16 cellular contexts compared by ENCODE assay signal in the genomic region with DNA sequence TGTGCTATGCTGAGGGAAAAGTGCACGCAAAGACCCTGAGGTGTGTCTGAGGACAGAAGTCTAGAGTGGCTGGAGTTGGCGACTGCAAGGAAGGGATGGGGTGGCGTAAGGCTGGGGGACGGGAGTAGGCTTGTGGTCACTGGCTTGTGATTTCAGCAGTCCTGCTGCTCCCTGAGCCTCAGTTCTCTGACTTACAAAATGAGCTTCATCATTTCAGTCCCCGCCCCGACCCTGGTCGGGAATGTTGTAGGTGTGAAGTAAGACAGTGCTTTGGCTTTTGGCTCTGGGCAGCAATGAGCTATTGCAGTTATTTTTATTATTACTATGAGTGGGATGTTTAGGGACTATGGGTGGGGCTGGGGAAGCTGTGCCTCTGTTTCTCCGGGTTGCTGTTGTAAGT. TPM values are rescaled to one million over a fixed set of nuclear protein-coding genes. Genes with fewer than 3 reads are reported as not detected.
DNase-seq lines count a peak whose midpoint lies in the region; ATAC-seq and TF ChIP-seq lines count a peak whose summit lies in the region.
"Had no signal": no experiment of that assay in that cellular context is flagged by ENCODE, and none has a peak within 500 bp of the region (broad histone marks: within the 10 kb centered on the region; RNA-seq: fewer than 3 reads in every experiment).

No MANE protein-coding gene starts in this region.

- ATAC-seq in activated CD8-positive, alpha-beta T cell treated with anti-CD3 and anti-CD28 coated beads, Interleukin-2, amount 10 ng/mL, durations not matched to agents 7 days and 5 days = no peak
- ATAC-seq: T-helper 17 cell had no signal

- H3K4me1 ChIP-seq in esophagus squamous epithelium = peaks cover 9 to 87% (median 37%) of the 10 kb centered on the region in 3 donors
- H3K4me1 ChIP-seq in tibial nerve = peaks cover 0 to 74% (median 59%) of the 10 kb centered on the region in 4 donors

- no peaks in the 10 kb centered on the region for H3K9me3 Mint-ChIP-seq in activated CD4-positive, alpha-beta T cell treated with anti-CD3 and anti-CD28 coated beads, Interleukin-2, amount 10 ng/mL, durations not matched to agents 7 days and 5 days
- H3K9me3 Mint-ChIP-seq in neural crest cell = no peaks in the 10 kb centered on the region
- no peaks in the 10 kb centered on the region for H3K9me3 Mint-ChIP-seq in activated CD8-positive, alpha-beta T cell treated with anti-CD3 and anti-CD28 coated beads, Interleukin-2, amount 10 ng/mL, durations not matched to agents 7 days and 5 days (ENCODE audit: insufficient read depth)
- H3K9me3 Mint-ChIP-seq: activated T-helper 1 cell treated with anti-CD3 and anti-CD28 coated beads, Interleukin-12 subunit alpha, Interleukin-12 subunit beta, Interleukin-2, Interleukin-4 antibody, amounts not matched to agents 30 ng/mL and 10 ng/mL and 1 ng/mL, durations not matched to agents 14 hours and 24 hours and 36 hours had no signal

- 49 to 65% methylated on average over 7 of the region's 8 CpGs for WGBS in esophagus squamous epithelium, 2 donors
- WGBS in tibial nerve, 2 donors = 32 to 33% methylated on average over 8 of the region's 8 CpGs

- H3K27me3 Mint-ChIP-seq in activated CD4-positive, alpha-beta T cell treated with anti-CD3 and anti-CD28 coated beads, Interleukin-2, amount 10 ng/mL, durations not matched to agents 7 days and 5 days = peaks cover 27% of the 10 kb centered on the region
- no peaks in the 10 kb centered on the region for H3K27me3 Mint-ChIP-seq in neural crest cell (ENCODE audit: low read depth)
- H3K27me3 Mint-ChIP-seq in activated CD8-positive, alpha-beta T cell treated with anti-CD3 and anti-CD28 coated beads, Interleukin-2, amount 10 ng/mL, durations not matched to agents 7 days and 5 days (ENCODE audit: low read depth) = peaks cover 11% of the 10 kb centered on the region

- no peak for DNase-seq in activated CD4-positive, alpha-beta T cell treated with anti-CD3 and anti-CD28 coated beads, Interleukin-2, amount 10 ng/mL, durations not matched to agents 7 days and 5 days
- DNase-seq in activated CD4-positive, alpha-beta T cell treated with anti-CD3 and anti-CD28 coated beads for 4 hours = no peak
- DNase-seq in esophagus squamous epithelium (lab: John Stamatoyannopoulos, UW) = no peak
- DNase-seq in neural crest cell (ENCODE audit: low read depth, low spot score) = no peak
- peak in 1 of 2 donors; percentile 17 for DNase-seq in tibial nerve (ENCODE audit: low spot score in 2 of 2)
- no peak for DNase-seq in kidney glomerular epithelial cell (lab: John Stamatoyannopoulos, UW)
- no peak for DNase-seq in NCI-H2081 treated with DMSO at 0.1 percent for 48 hours (lab: John Stamatoyannopoulos, UW)
- DNase-seq in activated CD8-positive, alpha-beta T cell treated with anti-CD3 and anti-CD28 coated beads, Interleukin-2, amount 10 ng/mL, durations not matched to agents 7 days and 5 days = no peak
- DNase-seq: activated CD4-positive, alpha-beta T cell treated with anti-CD3 and anti-CD28 coated beads, Interleukin-2, amount 50 U/mL, for 1 hour; aorta; Caco-2; PC-9; T-helper 17 cell had no signal

- TF ChIP-seq CTCF in esophagus squamous epithelium (IDR thresholded peaks at IDR 0.05) (no peak), neural crest cell (conservative IDR thresholded peaks at IDR 0.05) (no peak), tibial nerve (IDR thresholded peaks at IDR 0.05) (no peak)

- TF ChIP-seq POLR2A in esophagus squamous epithelium (IDR thresholded peaks at IDR 0.05) (no peak), tibial nerve (IDR thresholded peaks at IDR 0.05) (no peak)

- no peaks in the 10 kb centered on the region for H3K9me3 ChIP-seq in esophagus squamous epithelium
- no peaks in the 10 kb centered on the region for H3K9me3 ChIP-seq in tibial nerve
- H3K9me3 ChIP-seq: Caco-2 had no signal

- H3K4me3 Mint-ChIP-seq in activated CD4-positive, alpha-beta T cell treated with anti-CD3 and anti-CD28 coated beads, Interleukin-2, amount 10 ng/mL, durations not matched to agents 7 days and 5 days = no peak overlapping the region
- peak overlapping the region; percentile 77 for H3K4me3 Mint-ChIP-seq in neural crest cell
- H3K4me3 Mint-ChIP-seq in activated CD8-positive, alpha-beta T cell treated with anti-CD3 and anti-CD28 coated beads, Interleukin-2, amount 10 ng/mL, durations not matched to agents 7 days and 5 days = no peak overlapping the region
- H3K4me3 Mint-ChIP-seq: activated T-helper 1 cell treated with anti-CD3 and anti-CD28 coated beads, Interleukin-12 subunit alpha, Interleukin-12 subunit beta, Interleukin-2, Interleukin-4 antibody, amounts not matched to agents 30 ng/mL and 10 ng/mL and 1 ng/mL, durations not matched to agents 14 hours and 24 hours and 36 hours; T-helper 17 cell had no signal

- intact Hi-C loops in esophagus squamous epithelium (cut with DNase I) = no loop called here

- H3K27me3 ChIP-seq in esophagus squamous epithelium (peaks cover 0 to 12% (median 0%) of the 10 kb centered on the region in 4 donors), tibial nerve (no peaks in the 10 kb centered on the region)

- H3K36me3 Mint-ChIP-seq in activated CD4-positive, alpha-beta T cell treated with anti-CD3 and anti-CD28 coated beads, Interleukin-2, amount 10 ng/mL, durations not matched to agents 7 days and 5 days (ENCODE audit: low read depth) = no peaks in the 10 kb centered on the region
- H3K36me3 Mint-ChIP-seq in neural crest cell (ENCODE audit: low read depth) = no peaks in the 10 kb centered on the region
- no peaks in the 10 kb centered on the region for H3K36me3 Mint-ChIP-seq in activated CD8-positive, alpha-beta T cell treated with anti-CD3 and anti-CD28 coated beads, Interleukin-2, amount 10 ng/mL, durations not matched to agents 7 days and 5 days (ENCODE audit: low read depth)

- H3K4me3 ChIP-seq in esophagus squamous epithelium (peak overlapping the region in 1 of 4 donors; percentile 1), tibial nerve (no peak overlapping the region)
- H3K4me3 ChIP-seq: PC-9 had no signal

- peak overlapping the region; percentile 20 to 74 (median 48) for H3K27ac ChIP-seq in esophagus squamous epithelium
- peak overlapping the region; percentile 70 to 95 (median 80) for H3K27ac ChIP-seq in tibial nerve
- H3K27ac ChIP-seq: PC-9 had no signal

- H3K4me1 Mint-ChIP-seq in activated CD4-positive, alpha-beta T cell treated with anti-CD3 and anti-CD28 coated beads, Interleukin-2, amount 10 ng/mL, durations not matched to agents 7 days and 5 days = peaks cover 2% of the 10 kb centered on the region
- H3K4me1 Mint-ChIP-seq in neural crest cell = peaks cover 62% of the 10 kb centered on the region
- H3K4me1 Mint-ChIP-seq in activated CD8-positive, alpha-beta T cell treated with anti-CD3 and anti-CD28 coated beads, Interleukin-2, amount 10 ng/mL, durations not matched to agents 7 days and 5 days (ENCODE audit: low read depth) = no peaks in the 10 kb centered on the region
- H3K4me1 Mint-ChIP-seq: T-helper 17 cell had no signal

- POLR2A ChIA-PET in activated CD4-positive, alpha-beta T cell treated with anti-CD3 and anti-CD28 coated beads, Interleukin-2, amount 10 ng/mL, durations not matched to agents 7 days and 5 days (lab: Charles Lee) = interaction anchor here (1.0 kb wide), 1 partner anchor 91 kb away, joined by 4 read pairs; no protein-coding TSS in a partner anchor
- POLR2A ChIA-PET in activated CD8-positive, alpha-beta T cell treated with anti-CD3 and anti-CD28 coated beads, Interleukin-2, amount 10 ng/mL, durations not matched to agents 7 days and 5 days (lab: Charles Lee) = interaction anchor here (1.5 kb wide), 1 partner anchor 27 kb away, joined by 5 read pairs; no protein-coding TSS in a partner anchor

- CTCF ChIA-PET in activated CD4-positive, alpha-beta T cell treated with anti-CD3 and anti-CD28 coated beads, Interleukin-2, amount 10 ng/mL, durations not matched to agents 7 days and 5 days (lab: Charles Lee) = interaction anchor here (0.9 to 7.9 kb wide), 4 partner anchors 11 to 61 kb away, joined by 3 to 62 read pairs (median 6); no protein-coding TSS in a partner anchor
- CTCF ChIA-PET in activated CD8-positive, alpha-beta T cell treated with anti-CD3 and anti-CD28 coated beads, Interleukin-2, amount 10 ng/mL, durations not matched to agents 7 days and 5 days (lab: Charles Lee) = interaction anchor here (0.8 to 3.4 kb wide), 5 partner anchors 11 to 60 kb away, joined by 4 to 22 read pairs (median 8); no protein-coding TSS in a partner anchor

- TF ChIP-seq EP300 in tibial nerve (IDR thresholded peaks at IDR 0.05) = no peak

- H3K27ac Mint-ChIP-seq in activated CD4-positive, alpha-beta T cell treated with anti-CD3 and anti-CD28 coated beads, Interleukin-2, amount 10 ng/mL, durations not matched to agents 7 days and 5 days = peak overlapping the region; percentile 9
- H3K27ac Mint-ChIP-seq in neural crest cell (ENCODE audit: unreplicated experiment) = peak overlapping the region; percentile 97
- H3K27ac Mint-ChIP-seq in activated CD8-positive, alpha-beta T cell treated with anti-CD3 and anti-CD28 coated beads, Interleukin-2, amount 10 ng/mL, durations not matched to agents 7 days and 5 days = no peak overlapping the region
- H3K27ac Mint-ChIP-seq: activated T-helper 1 cell treated with anti-CD3 and anti-CD28 coated beads, Interleukin-12 subunit alpha, Interleukin-12 subunit beta, Interleukin-2, Interleukin-4 antibody, amounts not matched to agents 30 ng/mL and 10 ng/mL and 1 ng/mL, durations not matched to agents 14 hours and 24 hours and 36 hours; T-helper 17 cell had no signal

- H3K36me3 ChIP-seq in esophagus squamous epithelium = peaks cover 0 to 13% (median 0%) of the 10 kb centered on the region in 3 donors
- no peaks in the 10 kb centered on the region for H3K36me3 ChIP-seq in tibial nerve

RNA-seq across cellular contexts. Expression of a gene that starts 8.6 kb away (rescaled TPM):
- total RNA-seq in activated CD4-positive, alpha-beta T cell treated with anti-CD3 and anti-CD28 coated beads, Interleukin-2, amount 10 ng/mL, durations not matched to agents 7 days and 5 days = 1 to 10 TPM; 2.2 to 2.9 TPM
- total RNA-seq in esophagus squamous epithelium (10 to 100 TPM; 37.0 to 65.5 (median 42.1) TPM), neural crest cell (56.6 and 58.5 TPM in 2 replicates), tibial nerve (10 to 100 TPM in 3 of 4 donors, 1 to 10 TPM in 1; 9.0 to 59.4 (median 41.8) TPM)
- 1 to 10 TPM; 3.3 to 3.7 TPM for total RNA-seq in activated CD8-positive, alpha-beta T cell treated with anti-CD3 and anti-CD28 coated beads, Interleukin-2, amount 10 ng/mL, durations not matched to agents 7 days and 5 days

RNA-seq across cellular contexts. Expression of a gene that starts 31.1 kb away (rescaled TPM):
- not detected for total RNA-seq in activated CD4-positive, alpha-beta T cell treated with anti-CD3 and anti-CD28 coated beads, Interleukin-2, amount 10 ng/mL, durations not matched to agents 7 days and 5 days
- 1 to 10 TPM in 3 of 4 donors, not detected in 1; 1.5 to 3.9 (median 2.1) TPM for total RNA-seq in esophagus squamous epithelium
- not detected in 2 replicates for total RNA-seq in neural crest cell
- 1 to 10 TPM in 1 of 4 donors, under 1 TPM in 2, not detected in 1; 0.21 to 1.8 (median 0.90) TPM for total RNA-seq in tibial nerve
- total RNA-seq in activated CD8-positive, alpha-beta T cell treated with anti-CD3 and anti-CD28 coated beads, Interleukin-2, amount 10 ng/mL, durations not matched to agents 7 days and 5 days = under 1 TPM in 1 of 2 experiments, not detected in 1; 0.13 TPM
- total RNA-seq: A172; activated T-helper 1 cell treated with anti-CD3 and anti-CD28 coated beads, Interleukin-12 subunit alpha, Interleukin-12 subunit beta, Interleukin-2, Interleukin-4 antibody, amounts not matched to agents 30 ng/mL and 10 ng/mL and 1 ng/mL, durations not matched to agents 14 hours and 24 hours and 36 hours; PC-9 had no signal

RNA-seq across cellular contexts. Expression of a gene that starts 57.6 kb away (rescaled TPM):
- not detected for total RNA-seq in activated CD4-positive, alpha-beta T cell treated with anti-CD3 and anti-CD28 coated beads, Interleukin-2, amount 10 ng/mL, durations not matched to agents 7 days and 5 days
- total RNA-seq in esophagus squamous epithelium (under 1 TPM in 1 of 4 donors, not detected in 3; 0.79 TPM), neural crest cell (0.16 and 0.32 TPM in 2 replicates), tibial nerve (1 to 10 TPM in 1 of 4 donors, under 1 TPM in 1, not detected in 2; 0.22 to 2.1 TPM)
- under 1 TPM; 0.55 to 0.66 TPM for total RNA-seq in activated CD8-positive, alpha-beta T cell treated with anti-CD3 and anti-CD28 coated beads, Interleukin-2, amount 10 ng/mL, durations not matched to agents 7 days and 5 days
- total RNA-seq: A172; activated T-helper 1 cell treated with anti-CD3 and anti-CD28 coated beads, Interleukin-12 subunit alpha, Interleukin-12 subunit beta, Interleukin-2, Interleukin-4 antibody, amounts not matched to agents 30 ng/mL and 10 ng/mL and 1 ng/mL, durations not matched to agents 14 hours and 24 hours and 36 hours; aorta; NCI-H460 had no signal
